In genomic region chr6:131060311-131060710, GRCh38 we compare ENCODE assay signal across 1 cellular context.
TF ChIP-seq lines count a peak whose summit lies in the region.

No MANE protein-coding gene starts in this region.

TF ChIP-seq in IMR-90, 13 proteins besides CTCF, POLR2A, EP300 and RAD21 (continued from another document):
- no peak for TF ChIP-seq BHLHE40 (IDR thresholded peaks at IDR 0.05; ENCODE audit: low read depth, low read length)
- TF ChIP-seq MXI1 (IDR thresholded peaks at IDR 0.05; ENCODE audit: borderline replicate concordance, low read depth, low read length): peak; percentile 66; the same call in 1 of the 2 replicates
